In the genomic region with DNA sequence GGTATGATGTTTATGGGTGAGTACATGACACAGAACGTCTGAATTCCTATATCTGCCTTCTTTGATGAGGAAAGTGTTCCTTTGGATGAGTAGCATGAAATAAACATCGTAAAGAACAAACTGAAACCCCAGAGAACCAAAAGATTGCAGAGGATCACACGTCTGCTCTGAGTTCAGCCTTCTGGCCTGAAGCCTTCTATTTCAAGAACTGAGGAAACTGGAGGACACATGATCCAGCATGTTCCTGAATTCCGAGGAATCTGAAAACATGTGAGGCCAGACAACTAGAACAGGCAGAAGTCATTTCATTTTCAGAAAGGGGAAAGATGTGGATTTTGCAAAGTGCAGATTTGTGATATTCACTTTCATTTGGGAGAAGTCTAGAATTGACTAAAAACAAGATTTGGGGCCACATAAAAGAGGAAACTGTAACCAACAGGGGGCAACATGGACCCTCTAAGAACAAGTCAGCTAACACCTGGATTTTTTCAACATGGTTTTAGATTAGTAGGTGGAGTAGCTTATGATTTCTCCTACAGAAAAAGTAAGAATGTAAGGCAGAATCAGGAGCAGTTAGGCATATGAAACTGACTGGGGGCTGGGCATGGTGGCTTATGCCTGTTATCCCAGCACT, we compare ENCODE assay signal across 17 cellular contexts. TPM values are rescaled to one million over a fixed set of nuclear protein-coding genes. Genes with fewer than 3 reads are reported as not detected.
DNase-seq lines count a peak whose midpoint lies in the region; ATAC-seq and TF ChIP-seq lines count a peak whose summit lies in the region.
"Had no signal": no experiment of that assay in that cellular context is flagged by ENCODE, and none has a peak within 500 bp of the region (broad histone marks: within the 10 kb centered on the region; RNA-seq: fewer than 3 reads in every experiment).

No MANE protein-coding gene starts in this region.

- intact Hi-C loops in OCI-LY7 (cut with micrococcal nuclease; ENCODE audit: unreplicated experiment) (loop anchor here (5.0 to 10.0 kb wide), 2 partner anchors 355 to 697 kb away; no protein-coding TSS in a partner anchor), testis (cut with DNase I; ENCODE audit: low total_unique reads) (no loop called here), ascending aorta (cut with DNase I) (no loop called here)

- no peak overlapping the region for H3K9ac ChIP-seq in GM23248

- CTCF ChIA-PET in OCI-LY7 (lab: Charles Lee; ENCODE audit: unreplicated experiment): no interaction called here

- H3K36me3 ChIP-seq in GM23248 (ENCODE audit: low read depth) (no peaks in the 10 kb centered on the region), OCI-LY7 (ENCODE audit: insufficient read depth, low read length) (no peaks in the 10 kb centered on the region), testis (ENCODE audit: low read depth, missing control alignments) (no peaks in the 10 kb centered on the region), upper lobe of left lung (no peaks in the 10 kb centered on the region), ascending aorta (no peaks in the 10 kb centered on the region)
- H3K36me3 ChIP-seq: SJSA1, vagina had no signal

- H2AFZ ChIP-seq in GM23248: peak overlapping the region; percentile 16; the same call in 1 of the 2 replicates
- H2AFZ ChIP-seq in OCI-LY7 (ENCODE audit: low read length): no peak overlapping the region

- no TSS peak for BruUV-seq in OCI-LY7 (replicated peaks; lab: Mats Ljungman, UMichigan)

- TF ChIP-seq CTCF in OCI-LY7 (conservative IDR thresholded peaks at IDR 0.05; ENCODE audit: low read length) (peak; percentile 72), fibroblast of mammary gland (conservative IDR thresholded peaks at IDR 0.05; ENCODE audit: control insufficient read depth, insufficient read depth, low read depth, low read length) (no peak), testis (IDR thresholded peaks at IDR 0.05) (no peak), upper lobe of left lung (IDR thresholded peaks at IDR 0.05) (no peak), GM20000 (IDR thresholded peaks at IDR 0.05; ENCODE audit: extremely low read depth, missing control alignments) (no peak), ascending aorta (IDR thresholded peaks at IDR 0.05) (no peak)

- POLR2A ChIA-PET in OCI-LY7 (lab: Charles Lee): interaction anchor here (0.5 to 0.6 kb wide), 3 partner anchors 89 to 708 kb away, joined by 3 to 4 read pairs (median 3); no protein-coding TSS in a partner anchor

- 37 to 43% methylated on average over 4 of the region's 4 CpGs for WGBS in GM23248 (ENCODE audit: low coverage in 1 of 2, low lambda C conversion rate in 2 of 2, missing lambda C conversion rate in 2 of 2), 2 experiments
- WGBS in testis, 2 donors: 47 to 50% methylated on average over 4 of the region's 4 CpGs
- WGBS in upper lobe of left lung, 2 donors: 54 to 66% methylated on average over 4 of the region's 4 CpGs

- in situ Hi-C loops in GM23248 (cut with MboI): no loop called here

- H4K20me1 ChIP-seq in GM23248 (ENCODE audit: insufficient read depth): no peaks in the 10 kb centered on the region
- H4K20me1 ChIP-seq in OCI-LY7 (ENCODE audit: insufficient read depth, low read length): no peaks in the 10 kb centered on the region

- no peak overlapping the region for H3K4me3 ChIP-seq in GM23248
- no peak overlapping the region for H3K4me3 ChIP-seq in OCI-LY7 (ENCODE audit: low read depth, low read length, poor library complexity, severe bottlenecking)
- H3K4me3 ChIP-seq in fibroblast of mammary gland (ENCODE audit: control insufficient read depth, low read depth, low read length): no peak overlapping the region
- H3K4me3 ChIP-seq in testis: no peak overlapping the region
- no peak overlapping the region for H3K4me3 ChIP-seq in upper lobe of left lung
- no peak overlapping the region for H3K4me3 ChIP-seq in ascending aorta
- H3K4me3 ChIP-seq: SJSA1, skin epidermis, vagina had no signal

- H3K9me3 ChIP-seq in GM23248 (ENCODE audit: low read depth) (no peaks in the 10 kb centered on the region), OCI-LY7 (ENCODE audit: low read length) (no peaks in the 10 kb centered on the region), testis (no peaks in the 10 kb centered on the region), upper lobe of left lung (no peaks in the 10 kb centered on the region), ascending aorta (no peaks in the 10 kb centered on the region)
- H3K9me3 ChIP-seq: SJSA1, vagina had no signal

- H3K4me2 ChIP-seq in GM23248 (ENCODE audit: unreplicated experiment) (no peak overlapping the region), OCI-LY7 (ENCODE audit: low read length) (no peak overlapping the region)

- no peaks in the 10 kb centered on the region for H3F3A ChIP-seq in GM23248 (ENCODE audit: insufficient read depth)

- H3K9me2 ChIP-seq in GM23248 (ENCODE audit: insufficient read depth) (no peaks in the 10 kb centered on the region), OCI-LY7 (ENCODE audit: insufficient read depth, low read length) (no peaks in the 10 kb centered on the region)

- H3K79me2 ChIP-seq in GM23248 (ENCODE audit: insufficient read depth) (no peaks in the 10 kb centered on the region), OCI-LY7 (ENCODE audit: insufficient read depth, low read depth, low read length) (no peaks in the 10 kb centered on the region)

- peaks cover 11% of the 10 kb centered on the region for H3K4me1 ChIP-seq in GM23248 (ENCODE audit: insufficient read depth)
- no peaks in the 10 kb centered on the region for H3K4me1 ChIP-seq in OCI-LY7 (ENCODE audit: insufficient read depth, low read length, poor library complexity, severe bottlenecking)
- H3K4me1 ChIP-seq in testis: no peaks in the 10 kb centered on the region
- H3K4me1 ChIP-seq in upper lobe of left lung: no peaks in the 10 kb centered on the region
- no peaks in the 10 kb centered on the region for H3K4me1 ChIP-seq in ascending aorta

- no peak overlapping the region for H3K27ac ChIP-seq in GM23248
- no peak overlapping the region for H3K27ac ChIP-seq in OCI-LY7 (ENCODE audit: low read depth, low read length, poor library complexity, severe bottlenecking)
- H3K27ac ChIP-seq in testis: peak overlapping the region; percentile 22 to 32
- H3K27ac ChIP-seq in upper lobe of left lung: no peak overlapping the region
- H3K27ac ChIP-seq in ascending aorta: no peak overlapping the region
- H3K27ac ChIP-seq: SJSA1, vagina had no signal

- no peak for ATAC-seq in upper lobe of left lung (ENCODE audit: low FRiP score in 2 of 2)
- ATAC-seq: effector memory CD8-positive, alpha-beta T cell; left ventricle myocardium superior had no signal

- TF ChIP-seq POLR2A in testis (IDR thresholded peaks at IDR 0.05) (no peak), upper lobe of left lung (IDR thresholded peaks at IDR 0.05) (no peak)

- no peak for TF ChIP-seq EP300 in upper lobe of left lung (IDR thresholded peaks at IDR 0.05)

- no peaks in the 10 kb centered on the region for H3K27me3 ChIP-seq in GM23248 (replicated peaks; ENCODE audit: insufficient read depth)
- no peaks in the 10 kb centered on the region for H3K27me3 ChIP-seq in testis
- no peaks in the 10 kb centered on the region for H3K27me3 ChIP-seq in upper lobe of left lung
- no peaks in the 10 kb centered on the region for H3K27me3 ChIP-seq in ascending aorta
- H3K27me3 ChIP-seq: SJSA1, vagina had no signal

- DNase-seq in GM23248 (no peak), OCI-LY7 (ENCODE audit: low spot score) (peak; percentile 43), fibroblast of mammary gland (ENCODE audit: low read depth) (peak; percentile 6), testis (no peak), upper lobe of left lung (no peak), GM20000 (ENCODE audit: low spot score) (no peak), ascending aorta (ENCODE audit: low spot score in 2 of 2) (no peak)
- DNase-seq: activated gamma-delta T cell treated with Interleukin-2 at 50 U/mL for 16 hours; effector memory CD8-positive, alpha-beta T cell; Kasumi-1; left ventricle myocardium superior; NCI-H2029 treated with DMSO at 0.1 percent for 48 hours; stimulated activated naive CD4-positive, alpha-beta T cell treated with Interleukin-2 at 50 U/mL for 16 hours had no signal

RNA-seq across cellular contexts. Expression of a gene that starts 8.3 kb away (rescaled TPM):
- total RNA-seq in GM23248 (2014; rRNA removed; shearing (Covaris generic)): not detected in 2 replicates
- polyA plus RNA-seq in GM23248 (2016; fragmentation: Nextera tagmentation; extraction: Ambion mirVana): not detected in 2 replicates
- not detected in 2 replicates for total RNA-seq in OCI-LY7 (2014; rRNA removed; shearing (Covaris generic))
- not detected in 2 replicates for total RNA-seq in OCI-LY7 (2022)
- 1 to 10 TPM in 1 of 2 donors, under 1 TPM in 1; 0.31 to 3.8 TPM for total RNA-seq in testis
- 1.7 TPM for polyA plus RNA-seq in testis (ENCODE audit: insufficient read depth, low read depth, low replicate concordance)
- total RNA-seq in upper lobe of left lung: not detected
- not detected for total RNA-seq in ascending aorta
- total RNA-seq: activated CD8-positive, alpha-beta memory T cell treated with anti-CD3 and anti-CD28 coated beads for 36 hours; left ventricle myocardium superior; vagina had no signal

RNA-seq across cellular contexts. Expression of a gene that starts 16.2 kb away (rescaled TPM):
- 13.2 and 19.0 TPM in 2 replicates for total RNA-seq in GM23248 (2014; rRNA removed; shearing (Covaris generic))
- 37.7 and 39.9 TPM in 2 replicates for polyA plus RNA-seq in GM23248 (2016; fragmentation: Nextera tagmentation; extraction: Ambion mirVana)
- 19.2 and 31.1 TPM in 2 replicates for total RNA-seq in OCI-LY7 (2014; rRNA removed; shearing (Covaris generic))
- total RNA-seq in OCI-LY7 (2022): 73.6 and 90.9 TPM in 2 replicates
- 10 to 100 TPM; 26.9 to 34.6 TPM for total RNA-seq in testis
- polyA plus RNA-seq in testis (ENCODE audit: insufficient read depth, low read depth, low replicate concordance): 41.3 TPM
- total RNA-seq in upper lobe of left lung: 10 to 100 TPM in 5 of 6 donors, 1 to 10 TPM in 1; 6.9 to 32.3 (median 26.9) TPM
- 2.9 TPM for total RNA-seq in ascending aorta

RNA-seq across cellular contexts. Expression of a gene that starts 23.3 kb away (rescaled TPM):
- 30.9 and 63.1 TPM in 2 replicates for total RNA-seq in GM23248 (2014; rRNA removed; shearing (Covaris generic))
- polyA plus RNA-seq in GM23248 (2016; fragmentation: Nextera tagmentation; extraction: Ambion mirVana): 35.9 and 43.8 TPM in 2 replicates
- total RNA-seq in OCI-LY7 (2014; rRNA removed; shearing (Covaris generic)): 3.2 and 3.6 TPM in 2 replicates
- total RNA-seq in OCI-LY7 (2022): 3.1 and 3.7 TPM in 2 replicates
- total RNA-seq in testis: 10 to 100 TPM; 15.7 to 23.7 TPM
- 8.5 TPM for polyA plus RNA-seq in testis (ENCODE audit: insufficient read depth, low read depth, low replicate concordance)
- total RNA-seq in upper lobe of left lung: 10 to 100 TPM; 20.8 to 42.3 (median 29.5) TPM
- 10.6 TPM for total RNA-seq in ascending aorta

RNA-seq across cellular contexts. Expression of a gene that starts 51.3 kb away (rescaled TPM):
- 34.0 and 35.0 TPM in 2 replicates for total RNA-seq in GM23248 (2014; rRNA removed; shearing (Covaris generic))
- polyA plus RNA-seq in GM23248 (2016; fragmentation: Nextera tagmentation; extraction: Ambion mirVana): 22.6 and 23.0 TPM in 2 replicates
- total RNA-seq in OCI-LY7 (2014; rRNA removed; shearing (Covaris generic)): 34.9 and 50.2 TPM in 2 replicates
- 55.1 and 57.2 TPM in 2 replicates for total RNA-seq in OCI-LY7 (2022)
- 10 to 100 TPM; 50.5 to 60.9 TPM for total RNA-seq in testis
- polyA plus RNA-seq in testis (ENCODE audit: insufficient read depth, low read depth, low replicate concordance): 29.5 TPM
- total RNA-seq in upper lobe of left lung: 10 to 100 TPM; 13.5 to 58.7 (median 42.5) TPM
- total RNA-seq in ascending aorta: 20.2 TPM

RNA-seq across cellular contexts. Expression of a gene that starts 51.3 kb away (rescaled TPM):
- 14.8 and 25.2 TPM in 2 replicates for total RNA-seq in GM23248 (2014; rRNA removed; shearing (Covaris generic))
- polyA plus RNA-seq in GM23248 (2016; fragmentation: Nextera tagmentation; extraction: Ambion mirVana): 15.2 and 16.4 TPM in 2 replicates
- total RNA-seq in OCI-LY7 (2014; rRNA removed; shearing (Covaris generic)): 17.3 and 23.3 TPM in 2 replicates
- total RNA-seq in OCI-LY7 (2022): 26.0 and 27.3 TPM in 2 replicates
- total RNA-seq in testis: 10 to 100 TPM; 47.2 to 60.6 TPM
- polyA plus RNA-seq in testis (ENCODE audit: insufficient read depth, low read depth, low replicate concordance): 170 TPM
- total RNA-seq in upper lobe of left lung: 10 to 100 TPM in 5 of 6 donors, 1 to 10 TPM in 1; 7.4 to 30.4 (median 15.7) TPM
- total RNA-seq in ascending aorta: 3.8 TPM

Comparison
In these comparisons a context has a peak if more than half of its experiments do, and no peak if none do; other contexts are left out.
1. DNase-seq: peak in OCI-LY7 (single experiment) and fibroblast of mammary gland (single experiment); none in GM23248 (single experiment), testis (single experiment), upper lobe of left lung (0 of 2), GM20000 (single experiment) and ascending aorta (0 of 2).
2. H3K27ac ChIP-seq: peak in testis (2 of 2); none in GM23248 (single experiment), OCI-LY7 (single experiment), upper lobe of left lung (0 of 4) and ascending aorta (0 of 2).